Comparison of ENCODE assay signal across 18 cellular contexts in the genomic region with DNA sequence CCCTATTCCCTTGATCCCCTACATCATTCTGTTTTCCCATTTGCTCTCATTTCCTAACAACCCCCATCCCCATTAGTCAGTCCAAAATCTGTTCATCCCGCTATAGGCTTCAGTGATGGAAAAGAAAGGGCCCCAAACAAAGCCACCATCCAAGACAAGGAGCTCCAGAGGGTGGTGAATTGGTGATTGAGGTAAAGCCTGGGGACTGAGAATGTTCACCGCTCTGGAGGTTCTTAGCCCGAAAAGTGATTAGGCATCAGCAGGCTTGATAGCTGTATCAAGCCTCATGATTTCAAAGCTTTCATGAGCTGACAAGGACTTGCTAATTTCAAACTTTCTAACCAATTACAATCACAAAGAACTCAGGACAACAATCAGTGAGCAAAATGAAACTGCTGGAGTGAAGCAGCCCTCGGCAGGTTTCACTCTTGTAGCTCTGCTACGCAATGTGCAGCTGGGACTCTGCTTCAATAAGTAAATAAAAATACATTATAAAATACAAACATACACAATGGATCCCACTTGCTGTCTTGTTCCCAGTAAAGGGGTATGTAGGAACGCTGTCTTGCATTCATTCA.
A peak's percentile ranks its signal among the peaks of the same experiment; 100 is the strongest.
DNase-seq lines count a peak whose midpoint lies in the region; ATAC-seq and TF ChIP-seq lines count a peak whose summit lies in the region.
"Had no signal": no experiment of that assay in that cellular context is flagged by ENCODE, and none has a peak within 500 bp of the region (broad histone marks: within the 10 kb centered on the region; RNA-seq: fewer than 3 reads in every experiment).

No MANE protein-coding gene starts in this region.

- DNase-seq in heart left ventricle (no peak), Right ventricle myocardium inferior (ENCODE audit: missing footprints) (no peak), astrocyte of the hippocampus (ENCODE audit: low read depth, low spot score) (peak; percentile 58), stomach (peak; percentile 29), DMS79 treated with DMSO at 0.1 percent for 48 hours (lab: John Stamatoyannopoulos, UW) (no peak)
- no peak for DNase-seq in activated CD4-positive, alpha-beta T cell treated with anti-CD3 and anti-CD28 coated beads, Interleukin-2, amount 50 U/mL, for 1 hour
- DNase-seq: activated CD8-positive, alpha-beta memory T cell treated with anti-CD3 and anti-CD28 coated beads for 24 hours; activated effector memory CD4-positive, alpha-beta T cell treated with Interleukin-2 at 50 U/mL for 16 hours; COR-L47; mucosa of descending colon; NCI-H1436; Peyer's patch; SW 1271; testis; WERI-Rb-1 had no signal

- intact Hi-C loops in heart left ventricle (cut with DNase I), result no loop called here
- intact Hi-C loops in Right ventricle myocardium inferior (cut with DNase I), result no loop called here
- intact Hi-C loops in stomach (cut with DNase I; ENCODE audit: low total_unique reads), result no loop called here

- H3K4me3 ChIP-seq in heart left ventricle (peak overlapping the region in 7 of 12 donors; percentile 0 to 42 (median 24)), liver (ENCODE audit: low read depth in 1 of 3, low read length in 3 of 3) (peak overlapping the region in 1 of 3 donors; percentile 10), stomach (peak overlapping the region in 3 of 4 donors; percentile 11 to 20 (median 17))
- H3K4me3 ChIP-seq: mucosa of descending colon, Peyer's patch, prostate gland, testis had no signal

- H3K27ac ChIP-seq in heart left ventricle (peak overlapping the region in 9 of 12 donors; percentile 1 to 67 (median 60)), liver (ENCODE audit: low read depth in 1 of 2, low read length in 2 of 2) (peak overlapping the region; percentile 7 to 69), stomach (peak overlapping the region in 4 of 5 donors; percentile 48 to 75 (median 56))
- H3K27ac ChIP-seq: Peyer's patch, prostate gland, WERI-Rb-1 had no signal

- peak in 1 of 2 donors; percentile 6 for TF ChIP-seq RAD21 in liver (IDR thresholded peaks at IDR 0.05)

- 69 to 81% (median 79%) methylated on average over 6 of the region's 6 CpGs for WGBS in heart left ventricle, 4 donors
- WGBS in liver, result 67% methylated on average over 6 of the region's 6 CpGs
- WGBS in stomach, 5 donors, result 47 to 78% (median 65%) methylated on average over 6 of the region's 6 CpGs

- ATAC-seq in heart left ventricle (peak in 2 of 4 donors; percentile 26 to 56), Right ventricle myocardium inferior (no peak), HG02678 (IDR thresholded peaks at IDR 0.05; ENCODE audit: unreplicated experiment) (no peak)
- ATAC-seq: mucosa of descending colon had no signal

- peak overlapping the region in 1 of 2 donors; percentile 60 for H3K9ac ChIP-seq in liver (ENCODE audit: low read depth in 1 of 2, low read length in 2 of 2)

- TF ChIP-seq EP300 in stomach (IDR thresholded peaks at IDR 0.05), result no peak

- TF ChIP-seq POLR2A in heart left ventricle (IDR thresholded peaks at IDR 0.05) (no peak), stomach (IDR thresholded peaks at IDR 0.05) (no peak)

- H3K27me3 ChIP-seq in heart left ventricle (no peaks in the 10 kb centered on the region), liver (ENCODE audit: control insufficient read depth in 4 of 4, insufficient read depth in 4 of 4, low read length in 3 of 4) (no peaks in the 10 kb centered on the region), stomach (no peaks in the 10 kb centered on the region)
- H3K27me3 ChIP-seq: Peyer's patch, testis had no signal

- no peaks in the 10 kb centered on the region for H3K9me3 ChIP-seq in heart left ventricle
- H3K9me3 ChIP-seq in liver (ENCODE audit: control insufficient read depth in 4 of 4, low read length in 3 of 4), result no peaks in the 10 kb centered on the region
- no peaks in the 10 kb centered on the region for H3K9me3 ChIP-seq in stomach
- H3K9me3 ChIP-seq: mucosa of descending colon, Peyer's patch, prostate gland, testis had no signal

- H3K4me1 ChIP-seq in heart left ventricle, result peaks cover 0 to 35% (median 21%) of the 10 kb centered on the region in 12 donors
- H3K4me1 ChIP-seq in liver (ENCODE audit: control insufficient read depth in 4 of 4, insufficient read depth in 4 of 4, low read length in 3 of 4), result peaks cover 7 to 18% (median 11%) of the 10 kb centered on the region in 4 donors
- H3K4me1 ChIP-seq in stomach, result peaks cover 0 to 35% (median 27%) of the 10 kb centered on the region in 4 donors
- H3K4me1 ChIP-seq: Peyer's patch, prostate gland had no signal

- TF ChIP-seq CTCF in heart left ventricle (IDR thresholded peaks at IDR 0.05) (no peak), liver (IDR thresholded peaks at IDR 0.05; ENCODE audit: low read depth, low read length, missing input control) (no peak), stomach (IDR thresholded peaks at IDR 0.05) (no peak)

- no peaks in the 10 kb centered on the region for H3K36me3 ChIP-seq in heart left ventricle
- peaks cover 0 to 3% (median 0%) of the 10 kb centered on the region in 4 donors for H3K36me3 ChIP-seq in liver (ENCODE audit: control insufficient read depth in 4 of 4, insufficient read depth in 3 of 4, low read depth in 1 of 4, low read length in 3 of 4)
- peaks cover 0 to 6% (median 0%) of the 10 kb centered on the region in 4 donors for H3K36me3 ChIP-seq in stomach
- H3K36me3 ChIP-seq: Peyer's patch, prostate gland, WERI-Rb-1 had no signal

TF ChIP-seq in liver, 16 proteins besides CTCF, POLR2A, EP300 and RAD21:
- TF ChIP-seq HNF4A (conservative IDR thresholded peaks at IDR 0.05) (no peak), FOXA2 (IDR thresholded peaks at IDR 0.05) (no peak), EGR1 (IDR thresholded peaks at IDR 0.05; ENCODE audit: low read depth in 2 of 2) (no peak)

Comparison
In these comparisons a context has a peak if more than half of its experiments do, and no peak if none do; other contexts are left out.
1. DNase-seq: peak in astrocyte of the hippocampus (single experiment) and stomach (single experiment); none in heart left ventricle (0 of 5), Right ventricle myocardium inferior (single experiment), activated CD4-positive, alpha-beta T cell treated with anti-CD3 and anti-CD28 coated beads, Interleukin-2, amount 50 U/mL, for 1 hour (single experiment) and DMS79 treated with DMSO at 0.1 percent for 48 hours (single experiment).
2. Peak in every context shown above with its lines, with median percentiles within 50 percentile points of each other: H3K27ac ChIP-seq.